In the genomic region with DNA sequence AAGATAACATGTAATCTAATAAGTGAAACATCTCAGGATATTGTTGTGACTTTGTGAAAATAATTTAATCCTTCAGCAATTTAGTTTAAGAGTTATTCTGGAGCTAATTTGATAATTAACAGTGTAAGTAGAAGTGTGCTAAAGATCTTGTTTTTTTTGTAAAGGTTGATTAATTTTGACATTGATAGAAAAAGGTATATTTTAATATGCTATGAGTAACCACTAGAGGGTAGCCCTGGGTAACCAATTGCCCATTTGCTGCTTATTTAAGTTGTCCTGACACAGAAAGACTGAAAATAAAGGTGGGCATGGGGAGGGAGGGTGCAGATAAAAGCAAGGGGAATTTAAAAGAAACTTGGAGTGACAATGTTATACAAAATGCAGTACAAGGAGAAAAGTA, we compare ENCODE assay signal across 8 cellular contexts.
A peak's percentile ranks its signal among the peaks of the same experiment; 100 is the strongest.
DNase-seq lines count a peak whose midpoint lies in the region; ATAC-seq, FAIRE-seq and TF ChIP-seq lines count a peak whose summit lies in the region.
"Not testable (repeated sequence)": the region's sequence is repeated elsewhere in the genome, so short reads cannot be mapped to it uniquely, and the experiment has no call there.

No MANE protein-coding gene starts in this region.

- H3K4me1 Mint-ChIP-seq in endodermal cell = not testable (repeated sequence)

- not testable (repeated sequence) for H3K4me3 ChIP-seq in AG10803 (ENCODE audit: low read length); endodermal cell (ENCODE audit: low read length)

- H3K36me3 Mint-ChIP-seq in endodermal cell (ENCODE audit: low read depth) = not testable (repeated sequence)

- H3K27me3 Mint-ChIP-seq in endodermal cell (ENCODE audit: insufficient read depth) = not testable (repeated sequence)

- not testable (repeated sequence) for H3K36me3 ChIP-seq in endodermal cell (ENCODE audit: control insufficient read depth, insufficient read depth, low read length)

- not testable (repeated sequence) for H3K9ac ChIP-seq in endodermal cell (ENCODE audit: extremely low read depth, low read length, poor library complexity, severe bottlenecking)

- not testable (repeated sequence) for H3K9me3 Mint-ChIP-seq in endodermal cell

- not testable (repeated sequence) for H3K27me3 ChIP-seq in endodermal cell (ENCODE audit: control insufficient read depth, insufficient read depth, low read length, poor library complexity, severe bottlenecking)

- not testable (repeated sequence) for H3K9me3 ChIP-seq in endodermal cell (ENCODE audit: control insufficient read depth, low read length)

- not testable (repeated sequence) for H3K4me1 ChIP-seq in endodermal cell (ENCODE audit: control insufficient read depth, insufficient read depth, low read length)

- H3K4me3 Mint-ChIP-seq in endodermal cell = not testable (repeated sequence)

- FAIRE-seq in islet of Langerhans (lab: Jason Lieb, UNC) = peak; percentile 97

- ATAC-seq in HG03159 (IDR thresholded peaks at IDR 0.05; ENCODE audit: unreplicated experiment) = peak; percentile 67

- H3K27ac ChIP-seq in VCaP; endodermal cell (ENCODE audit: low read depth, low read length): not testable (repeated sequence)

- TF ChIP-seq CTCF in AG10803 (conservative IDR thresholded peaks at IDR 0.05; ENCODE audit: low read length) (peak; percentile 39), GM12872 (IDR thresholded peaks at IDR 0.05; ENCODE audit: insufficient read depth, low read depth, low read length) (0 out of 3 replicates have a peak, but pooled peaks have one; percentile 5), VCaP (conservative IDR thresholded peaks at IDR 0.05) (0 out of 2 replicates have a peak, but pooled peaks have one; percentile 18), endodermal cell (conservative IDR thresholded peaks at IDR 0.05) (peak; percentile 66)

- not testable (repeated sequence) for H3K27ac Mint-ChIP-seq in endodermal cell

- DNase-seq in AG10803 (ENCODE audit: low read depth); endodermal cell: not testable (repeated sequence)
- DNase-seq in NCI-H510A treated with DMSO at 0.1 percent for 48 hours (lab: John Stamatoyannopoulos, UW) = peak; percentile 15
- peak; percentile 3 for DNase-seq in renal cortical epithelial cell (ENCODE audit: low read depth)

Comparison
In these comparisons a context has a peak if more than half of its experiments do, and no peak if none do; other contexts are left out.
1. CTCF ChIP-seq: peak in every context shown above with its lines; median percentile 66 in endodermal cell; 39 in AG10803; 18 in VCaP; 5 in GM12872.